In genomic region chr12:121503395-121503794, GRCh38 we compare ENCODE assay signal across 19 cellular contexts.
"Had no signal": no experiment of that assay in that cellular context is flagged by ENCODE, and none has a peak within 500 bp of the region (broad histone marks: within the 10 kb centered on the region; RNA-seq: fewer than 3 reads in every experiment).

No MANE protein-coding gene starts in this region.

- H3K36me3 ChIP-seq: colonic mucosa, gastrocnemius medialis, SJCRH30 had no signal

- H3K27ac ChIP-seq: cardiac muscle cell, colonic mucosa, gastrocnemius medialis, left ventricle myocardium inferior, parathyroid adenoma, SJCRH30, tibial artery had no signal

- H3K4me3 Mint-ChIP-seq: activated CD4-positive, alpha-beta memory T cell treated with anti-CD3 and anti-CD28 coated beads, Interleukin-2, amount 10 ng/mL, durations not matched to agents 7 days and 5 days had no signal

- ATAC-seq: gastrocnemius medialis, heart right ventricle had no signal

- H3K27me3 Mint-ChIP-seq: activated CD4-positive, alpha-beta memory T cell treated with anti-CD3 and anti-CD28 coated beads, Interleukin-2, amount 10 ng/mL, durations not matched to agents 7 days and 5 days had no signal

- H3K9me3 ChIP-seq: colonic mucosa, gastrocnemius medialis, heart right ventricle, left ventricle myocardium inferior, SJCRH30, tibial artery had no signal

- H3K4me1 ChIP-seq: colonic mucosa, SJCRH30 had no signal

- DNase-seq: activated CD4-positive, alpha-beta memory T cell treated with anti-CD3 and anti-CD28 coated beads, Interleukin-2, amount 10 ng/mL, durations not matched to agents 7 days and 5 days; activated CD4-positive, alpha-beta T cell treated with anti-CD3 and anti-CD28 coated beads for 1 hour; activated CD8-positive, alpha-beta memory T cell treated with anti-CD3 and anti-CD28 coated beads, Interleukin-2, amount 50 U/mL, for 48 hours; activated effector memory CD4-positive, alpha-beta T cell treated with Interleukin-2 at 50 U/mL for 16 hours; colonic mucosa; effector CD4-positive, alpha-beta T cell; gastrocnemius medialis; heart right ventricle; left ventricle myocardium inferior; mesenchymal stem cell; retina; SJCRH30; stimulated activated CD4-positive, alpha-beta T cell treated with anti-CD3 and anti-CD28 coated beads, Interleukin-15, amount 100 ng/mL, for 24 hours; stimulated activated CD4-positive, alpha-beta T cell treated with anti-CD3 and anti-CD28 coated beads, Interleukin-4, amount 100 ng/mL, for 24 hours; SW 1271; T-helper 9 cell; tibial artery had no signal

- H3K27ac Mint-ChIP-seq: activated CD4-positive, alpha-beta memory T cell treated with anti-CD3 and anti-CD28 coated beads, Interleukin-2, amount 10 ng/mL, durations not matched to agents 7 days and 5 days had no signal

- H3K4me3 ChIP-seq: cardiac muscle cell, colonic mucosa, gastrocnemius medialis, heart right ventricle, left ventricle myocardium inferior, SJCRH30, tibial artery had no signal

- H3K9me3 Mint-ChIP-seq: activated CD4-positive, alpha-beta memory T cell treated with anti-CD3 and anti-CD28 coated beads, Interleukin-2, amount 10 ng/mL, durations not matched to agents 7 days and 5 days had no signal

- H3K9ac ChIP-seq: parathyroid adenoma had no signal

- H3K27me3 ChIP-seq: cardiac muscle cell, colonic mucosa, gastrocnemius medialis, heart right ventricle, SJCRH30, tibial artery had no signal
